In genomic region chr1:169951108-169951507, GRCh38 we compare ENCODE assay signal across 29 cellular contexts.
"Had no signal": no experiment of that assay in that cellular context is flagged by ENCODE, and none has a peak within 500 bp of the region (broad histone marks: within the 10 kb centered on the region; RNA-seq: fewer than 3 reads in every experiment).

No MANE protein-coding gene starts in this region.

- DNase-seq: activated CD4-positive, alpha-beta memory T cell treated with anti-CD3 and anti-CD28 coated beads for 36 hours; activated CD4-positive, alpha-beta T cell treated with anti-CD3 and anti-CD28 coated beads for 36 hours; activated CD4-positive, alpha-beta T cell treated with anti-CD3 and anti-CD28 coated beads, Interleukin-2, amount 10 ng/mL, durations not matched to agents 24 days and 14 days; activated CD4-positive, CD25-positive, alpha-beta regulatory T cell; activated CD4-positive, CD25-positive, alpha-beta regulatory T cell treated with anti-CD3 and anti-CD28 coated beads, Interleukin-2, amount 50 U/mL, for 72 hours; activated CD8-positive, alpha-beta memory T cell treated with anti-CD3 and anti-CD28 coated beads, Interleukin-2, amount 10 ng/mL, durations not matched to agents 7 days and 5 days; activated CD8-positive, alpha-beta memory T cell treated with anti-CD3 and anti-CD28 coated beads, Interleukin-2, amount 50 U/mL, for 4 hours; activated CD8-positive, alpha-beta T cell treated with anti-CD3 and anti-CD28 coated beads, Interleukin-2, amount 10 ng/mL, durations not matched to agents 7 days and 5 days; activated effector memory CD4-positive, alpha-beta T cell treated with anti-CD3 and anti-CD28 coated beads, Interleukin-2, amount 50 U/mL, for 16 hours; activated naive CD4-positive, alpha-beta T cell treated with anti-CD3 and anti-CD28 coated beads for 36 hours; activated naive CD8-positive, alpha-beta T cell treated with anti-CD3 and anti-CD28 coated beads for 36 hours; activated naive CD8-positive, alpha-beta T cell treated with anti-CD3 and anti-CD28 coated beads, Interleukin-2, amount 50 U/mL, for 24 hours; activated T-cell treated with anti-CD3 and anti-CD28 coated beads, Interleukin-2, amount 50 U/mL, for 1 hour; activated T-cell treated with anti-CD3 and anti-CD28 coated beads, Interleukin-2, amount 50 U/mL, for 48 hours; adrenal gland; amygdala; aorta; body of pancreas; caudate nucleus; colonic mucosa; effector CD8-positive, alpha-beta T cell; esophagus squamous epithelium; gastrocnemius medialis; glutamatergic neuron; heart left ventricle; T-helper 2 cell had no signal

- H3K27me3 ChIP-seq: adrenal gland, body of pancreas, colonic mucosa, esophagus squamous epithelium, gastrocnemius medialis, heart left ventricle had no signal

- H3K36me3 ChIP-seq: adrenal gland, colonic mucosa had no signal

- H3K4me1 ChIP-seq: adrenal gland, body of pancreas, colonic mucosa, esophagus squamous epithelium, gastrocnemius medialis, heart left ventricle had no signal

- ATAC-seq: activated CD4-positive, alpha-beta T cell treated with anti-CD3 and anti-CD28 coated beads for 36 hours; activated CD8-positive, alpha-beta memory T cell treated with anti-CD3 and anti-CD28 coated beads, Interleukin-2, amount 10 ng/mL, durations not matched to agents 7 days and 5 days; activated CD8-positive, alpha-beta T cell treated with anti-CD3 and anti-CD28 coated beads, Interleukin-2, amount 10 ng/mL, durations not matched to agents 7 days and 5 days; activated naive CD8-positive, alpha-beta T cell treated with anti-CD3 and anti-CD28 coated beads, Interleukin-2, amount 50 U/mL, for 24 hours; body of pancreas; gastrocnemius medialis; heart left ventricle had no signal

- H3K27ac ChIP-seq: adrenal gland, body of pancreas, colonic mucosa, epithelial cell of prostate, esophagus squamous epithelium, gastrocnemius medialis, heart left ventricle had no signal

- FAIRE-seq: endometrium, endothelial cell of umbilical vein had no signal

- H3K9me3 ChIP-seq: body of pancreas, colonic mucosa, esophagus squamous epithelium, gastrocnemius medialis, heart left ventricle had no signal

- H3K4me3 ChIP-seq: adrenal gland, body of pancreas, colonic mucosa, esophagus squamous epithelium, gastrocnemius medialis, heart left ventricle had no signal
